In the genomic region with DNA sequence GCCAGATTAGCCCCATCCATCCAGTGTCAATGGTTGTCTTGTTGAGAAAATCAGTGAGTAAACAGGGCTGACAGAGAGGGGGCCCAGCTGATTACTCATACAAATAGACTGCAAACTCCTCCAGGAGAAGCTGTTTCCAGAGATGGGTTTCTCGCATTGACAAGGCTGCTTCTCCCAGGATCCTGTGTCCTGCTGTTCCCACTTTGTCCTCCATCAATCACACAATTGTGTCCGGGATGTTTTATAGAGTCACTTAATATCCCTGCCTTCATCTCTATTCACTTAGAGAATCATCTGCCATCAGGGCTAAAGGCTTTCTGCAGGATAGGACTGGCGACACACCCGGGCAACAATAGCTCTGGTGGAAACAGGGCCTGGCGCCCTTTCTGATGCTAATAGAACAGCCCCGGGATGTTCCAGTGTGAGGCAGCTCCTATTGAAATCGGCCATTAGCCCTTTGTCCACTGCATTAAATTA, we compare ENCODE assay signal across 22 cellular contexts.
DNase-seq lines count a peak whose midpoint lies in the region; ATAC-seq and TF ChIP-seq lines count a peak whose summit lies in the region.
"Had no signal": no experiment of that assay in that cellular context is flagged by ENCODE, and none has a peak within 500 bp of the region (broad histone marks: within the 10 kb centered on the region; RNA-seq: fewer than 3 reads in every experiment).

No MANE protein-coding gene starts in this region.

- H3K27ac ChIP-seq in SK-N-SH (ENCODE audit: low read depth in 2 of 2, low read length in 1 of 2) (no peak overlapping the region), dorsolateral prefrontal cortex (peak overlapping the region in 57 of 59 donors; percentile 24 to 92 (median 77))
- H3K27ac ChIP-seq: A549, parathyroid adenoma, SJSA1, spleen had no signal

- H4K20me1 ChIP-seq in SK-N-SH (ENCODE audit: insufficient read depth) = no peaks in the 10 kb centered on the region

- H3K4me3 ChIP-seq in SK-N-SH (ENCODE audit: low read depth in 2 of 2, low read length in 1 of 2) = no peak overlapping the region
- H3K4me3 ChIP-seq in dorsolateral prefrontal cortex = peak overlapping the region in 2 of 59 donors; percentile 12 to 33
- H3K4me3 ChIP-seq: A549, SJSA1, spleen had no signal

- DNase-seq in SK-N-SH (peak; percentile 26), dorsolateral prefrontal cortex (peak in 4 of 10 donors; percentile 15 to 52 (median 44)), medulla oblongata (ENCODE audit: extremely low spot score) (peak; percentile 55)
- no peak for DNase-seq in activated CD4-positive, alpha-beta T cell treated with anti-CD3 and anti-CD28 coated beads for 36 hours
- DNase-seq: activated CD4-positive, alpha-beta T cell treated with anti-CD3 and anti-CD28 coated beads for 48 hours; activated naive CD4-positive, alpha-beta T cell treated with anti-CD3 and anti-CD28 coated beads for 36 hours; cortex of kidney; DMS53; KG1; left cardiac atrium; NCI-H1092 treated with DMSO at 0.1 percent for 48 hours; OCI-M1; spleen had no signal

- H3K79me2 ChIP-seq in SK-N-SH (ENCODE audit: insufficient read depth) = no peaks in the 10 kb centered on the region
- H3K79me2 ChIP-seq: parathyroid adenoma had no signal

- TF ChIP-seq CTCF in SK-N-SH (IDR thresholded peaks at IDR 0.05) (no peak), dorsolateral prefrontal cortex (IDR thresholded peaks at IDR 0.05 in 54 of 56, conservative IDR thresholded peaks at IDR 0.05 in 2 of 56; ENCODE audit: low read depth in 1 of 56, partially characterized antibody in 56 of 56) (peak in 3 of 56 donors; percentile 4 to 18 (median 16))

- H3K4me1 ChIP-seq in SK-N-SH (ENCODE audit: control insufficient read depth in 1 of 2, insufficient read depth in 2 of 2, low read depth in 1 of 2, low read length in 1 of 2) = peaks cover 0 to 3% of the 10 kb centered on the region in 2 experiments; a peak in 1 of 4 replicates
- H3K4me1 ChIP-seq: A549, parathyroid adenoma had no signal

- no peak overlapping the region for H3K9ac ChIP-seq in SK-N-SH
- H3K9ac ChIP-seq: parathyroid adenoma had no signal

- no peak for ATAC-seq in SK-N-SH treated with all-trans-retinoic acid at 6 μM for 48 hours
- no peak for ATAC-seq in GM21619 (IDR thresholded peaks at IDR 0.05; ENCODE audit: unreplicated experiment)
- ATAC-seq in activated CD4-positive, alpha-beta T cell treated with anti-CD3 and anti-CD28 coated beads for 36 hours = no peak
- no peak for ATAC-seq in GM18511 (IDR thresholded peaks at IDR 0.05; ENCODE audit: unreplicated experiment)
- no peak for ATAC-seq in stimulated activated memory B cell treated with anti-CD40 and anti-IgM and Interleukin-4, amounts not matched to agents 10 μg/mL and 1 μg/mL and 100 μg/mL, for 72 hours
- ATAC-seq: A549; left cardiac atrium; stimulated activated effector memory CD8-positive, alpha-beta T cell treated with anti-CD3 and anti-CD28 coated beads, Interleukin-12 subunit alpha, Interleukin-12 subunit beta, amount 100 ng/mL, for 72 hours had no signal

- H2AFZ ChIP-seq in SK-N-SH (ENCODE audit: low read depth) = no peak overlapping the region
- H2AFZ ChIP-seq: parathyroid adenoma had no signal

- no peak overlapping the region for H3K4me2 ChIP-seq in SK-N-SH
- H3K4me2 ChIP-seq: A549 had no signal

- POLR2A ChIA-PET in SK-N-SH (lab: Yijun Ruan, JAX) = no interaction called here
- POLR2A ChIA-PET in activated CD4-positive, alpha-beta T cell treated with anti-CD3 and anti-CD28 coated beads for 36 hours (lab: Charles Lee) = no interaction called here

- H3F3A ChIP-seq in SK-N-SH (replicated peaks; ENCODE audit: insufficient read depth) = peaks cover 2% of the 10 kb centered on the region

- H3K9me3 Mint-ChIP-seq in activated CD4-positive, alpha-beta T cell treated with anti-CD3 and anti-CD28 coated beads for 36 hours (ENCODE audit: low read depth) = no peaks in the 10 kb centered on the region
- H3K9me3 Mint-ChIP-seq in stimulated activated memory B cell treated with anti-CD40 and anti-IgM and Interleukin-4, amounts not matched to agents 10 μg/mL and 1 μg/mL and 100 μg/mL, for 72 hours = no peaks in the 10 kb centered on the region
- H3K9me3 Mint-ChIP-seq: activated naive CD4-positive, alpha-beta T cell treated with anti-CD3 and anti-CD28 coated beads for 36 hours; stimulated activated effector memory CD8-positive, alpha-beta T cell treated with anti-CD3 and anti-CD28 coated beads, Interleukin-12 subunit alpha, Interleukin-12 subunit beta, amount 100 ng/mL, for 72 hours had no signal

- H3K36me3 ChIP-seq in SK-N-SH (replicated peaks in 1 of 2; ENCODE audit: control insufficient read depth in 1 of 2, insufficient read depth in 2 of 2, low read length in 1 of 2) = no peaks in the 10 kb centered on the region
- H3K36me3 ChIP-seq: SJSA1, spleen had no signal

- CTCF ChIA-PET in SK-N-SH (lab: Yijun Ruan, JAX) = interaction anchor here (1.1 kb wide), 1 partner anchor 21 kb away, joined by 3 read pairs; no protein-coding TSS in a partner anchor
- CTCF ChIA-PET in activated CD4-positive, alpha-beta T cell treated with anti-CD3 and anti-CD28 coated beads for 36 hours (lab: Charles Lee) = interaction anchor here (0.6 kb wide), 1 partner anchor 1141 kb away, joined by 4 read pairs; no protein-coding TSS in a partner anchor

- no peak for TF ChIP-seq EP300 in SK-N-SH (IDR thresholded peaks at IDR 0.05; ENCODE audit: borderline replicate concordance in 1 of 2, low read depth in 1 of 2, low read length in 1 of 2)

- no peaks in the 10 kb centered on the region for H3K27me3 ChIP-seq in SK-N-SH (ENCODE audit: insufficient read depth)
- H3K27me3 ChIP-seq in dorsolateral prefrontal cortex = peaks cover 0 to 22% (median 0%) of the 10 kb centered on the region in 45 donors
- H3K27me3 ChIP-seq: SJSA1 had no signal

- TF ChIP-seq RAD21 in SK-N-SH (IDR thresholded peaks at IDR 0.05; ENCODE audit: low read length) = no peak

- intact Hi-C loops in dorsolateral prefrontal cortex (cut with DNase I) = loop anchor here in 1 of 2 donors (5.0 kb wide), 1 partner anchor 201 kb away; no protein-coding TSS in a partner anchor
- intact Hi-C loops in activated CD4-positive, alpha-beta T cell treated with anti-CD3 and anti-CD28 coated beads for 36 hours (cut with DNase I, micrococcal nuclease) = loop anchor here (5.0 kb wide), 1 partner anchor 206 kb away; no protein-coding TSS in a partner anchor

- no peak overlapping the region for H3K27ac Mint-ChIP-seq in activated CD4-positive, alpha-beta T cell treated with anti-CD3 and anti-CD28 coated beads for 36 hours
- H3K27ac Mint-ChIP-seq in stimulated activated memory B cell treated with anti-CD40 and anti-IgM and Interleukin-4, amounts not matched to agents 10 μg/mL and 1 μg/mL and 100 μg/mL, for 72 hours = no peak overlapping the region
- H3K27ac Mint-ChIP-seq: activated naive CD4-positive, alpha-beta T cell treated with anti-CD3 and anti-CD28 coated beads for 36 hours; CD14-positive monocyte; stimulated activated effector memory CD8-positive, alpha-beta T cell treated with anti-CD3 and anti-CD28 coated beads, Interleukin-12 subunit alpha, Interleukin-12 subunit beta, amount 100 ng/mL, for 72 hours had no signal

- 90% methylated on average over 7 of the region's 7 CpGs for WGBS in SK-N-SH (ENCODE audit: low lambda C conversion rate)

- no peak overlapping the region for H3K4me3 Mint-ChIP-seq in activated CD4-positive, alpha-beta T cell treated with anti-CD3 and anti-CD28 coated beads for 36 hours
- H3K4me3 Mint-ChIP-seq in stimulated activated memory B cell treated with anti-CD40 and anti-IgM and Interleukin-4, amounts not matched to agents 10 μg/mL and 1 μg/mL and 100 μg/mL, for 72 hours = no peak overlapping the region
- H3K4me3 Mint-ChIP-seq: activated naive CD4-positive, alpha-beta T cell treated with anti-CD3 and anti-CD28 coated beads for 36 hours; stimulated activated effector memory CD8-positive, alpha-beta T cell treated with anti-CD3 and anti-CD28 coated beads, Interleukin-12 subunit alpha, Interleukin-12 subunit beta, amount 100 ng/mL, for 72 hours had no signal

- H3K4me1 Mint-ChIP-seq in activated CD4-positive, alpha-beta T cell treated with anti-CD3 and anti-CD28 coated beads for 36 hours = peaks cover 18% of the 10 kb centered on the region
- peaks cover 30% of the 10 kb centered on the region for H3K4me1 Mint-ChIP-seq in stimulated activated memory B cell treated with anti-CD40 and anti-IgM and Interleukin-4, amounts not matched to agents 10 μg/mL and 1 μg/mL and 100 μg/mL, for 72 hours

- H3K36me3 Mint-ChIP-seq in activated CD4-positive, alpha-beta T cell treated with anti-CD3 and anti-CD28 coated beads for 36 hours (ENCODE audit: low read depth) = peaks cover 3% of the 10 kb centered on the region
- H3K36me3 Mint-ChIP-seq in stimulated activated memory B cell treated with anti-CD40 and anti-IgM and Interleukin-4, amounts not matched to agents 10 μg/mL and 1 μg/mL and 100 μg/mL, for 72 hours = no peaks in the 10 kb centered on the region
- H3K36me3 Mint-ChIP-seq: stimulated activated effector memory CD8-positive, alpha-beta T cell treated with anti-CD3 and anti-CD28 coated beads, Interleukin-12 subunit alpha, Interleukin-12 subunit beta, amount 100 ng/mL, for 72 hours had no signal

- H3K9me2 ChIP-seq in SK-N-SH = no peaks in the 10 kb centered on the region

- H3K27me3 Mint-ChIP-seq in activated CD4-positive, alpha-beta T cell treated with anti-CD3 and anti-CD28 coated beads for 36 hours = peaks cover 44% of the 10 kb centered on the region
- H3K27me3 Mint-ChIP-seq in stimulated activated memory B cell treated with anti-CD40 and anti-IgM and Interleukin-4, amounts not matched to agents 10 μg/mL and 1 μg/mL and 100 μg/mL, for 72 hours = peaks cover 35% of the 10 kb centered on the region

- H3K9me3 ChIP-seq in SK-N-SH = no peaks in the 10 kb centered on the region
- H3K9me3 ChIP-seq: A549, spleen had no signal

TF ChIP-seq in SK-N-SH, 30 proteins besides CTCF, POLR2A, EP300 and RAD21 (continues in another document):
- no peak for TF ChIP-seq TAF1 (IDR thresholded peaks at IDR 0.05; ENCODE audit: borderline replicate concordance, low read depth, low read length)
- no peak for TF ChIP-seq POLR2AphosphoS5 (IDR thresholded peaks at IDR 0.05; ENCODE audit: low read depth, low read length)

TF ChIP-seq in SK-N-SH treated with all-trans-retinoic acid at 6 μM for 48 hours, 23 proteins besides CTCF, POLR2A, EP300 and RAD21 (continues in another document):
- no peak for TF ChIP-seq RARB (CRISPR knock-in tag; IDR thresholded peaks at IDR 0.05)
- no peak for TF ChIP-seq SNAI2 (CRISPR knock-in tag; IDR thresholded peaks at IDR 0.05)
- no peak for TF ChIP-seq ISL1 (CRISPR knock-in tag; IDR thresholded peaks at IDR 0.05)

Comparison
In these comparisons a context has a peak if more than half of its experiments do, and no peak if none do; other contexts are left out.
1. H3K27ac ChIP-seq: peak in dorsolateral prefrontal cortex (57 of 59); none in SK-N-SH (0 of 2).